In the genomic region with DNA sequence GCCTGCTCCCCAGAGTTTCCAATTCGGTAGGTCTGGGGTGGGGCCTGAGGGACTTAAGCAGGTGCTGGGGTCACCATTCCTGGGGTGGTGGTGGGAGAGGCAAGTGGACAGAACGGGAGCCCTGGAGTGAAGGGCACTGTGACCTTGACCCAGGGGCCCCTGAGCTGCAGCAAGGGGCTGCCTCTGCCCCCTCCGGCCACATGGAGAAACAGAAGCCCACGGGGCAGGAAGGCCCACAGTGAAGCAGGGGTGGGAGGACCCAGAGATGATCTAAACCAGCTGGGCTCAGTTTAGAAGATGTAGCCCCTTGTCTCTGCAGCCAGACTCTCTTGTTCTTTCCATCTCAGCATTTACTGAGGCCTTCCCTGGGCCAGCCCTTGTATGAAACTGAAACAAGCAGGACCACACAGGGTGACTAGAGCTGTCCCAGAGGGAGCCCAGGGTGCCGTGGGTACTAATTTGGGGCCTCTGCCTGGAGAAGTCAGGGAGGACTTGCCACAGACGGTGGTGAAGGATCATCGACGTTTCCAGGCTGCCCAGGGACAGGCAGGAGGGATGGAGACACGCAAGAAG, we compare ENCODE assay signal across 24 cellular contexts. TPM values are rescaled to one million over a fixed set of nuclear protein-coding genes. Genes with fewer than 3 reads are reported as not detected.
"Had no signal": no experiment of that assay in that cellular context is flagged by ENCODE, and none has a peak within 500 bp of the region (broad histone marks: within the 10 kb centered on the region; RNA-seq: fewer than 3 reads in every experiment).

No MANE protein-coding gene starts in this region.

- DNase-seq: activated B cell treated with CpG ODN at 0.5 μM for 24 hours; activated CD4-positive, alpha-beta T cell treated with anti-CD3 and anti-CD28 coated beads for 36 hours; activated CD4-positive, alpha-beta T cell treated with anti-CD3 and anti-CD28 coated beads, Interleukin-2, amount 50 U/mL, for 4 hours; activated CD8-positive, alpha-beta memory T cell treated with anti-CD3 and anti-CD28 coated beads for 24 hours; activated CD8-positive, alpha-beta memory T cell treated with anti-CD3 and anti-CD28 coated beads, Interleukin-2, amount 50 U/mL, for 4 hours; activated naive CD4-positive, alpha-beta T cell; activated naive CD8-positive, alpha-beta T cell treated with anti-CD3 and anti-CD28 coated beads, Interleukin-2, amount 10 ng/mL, durations not matched to agents 7 days and 5 days; activated T-cell treated with anti-CD3 and anti-CD28 coated beads, Interleukin-2, amount 50 U/mL, for 24 hours; amygdala; cortex of kidney; heart right ventricle; left colon; naive thymus-derived CD8-positive, alpha-beta T cell; ovary; stimulated activated CD4-positive, alpha-beta T cell treated with anti-CD3 and anti-CD28 coated beads, Interleukin-4, amount 100 ng/mL, for 24 hours; stimulated activated naive CD8-positive, alpha-beta T cell treated with anti-CD3 and anti-CD28 coated beads, Interleukin-15, amount 100 ng/mL, for 72 hours; T-helper 17 cell; tibial artery had no signal

- H3K27ac ChIP-seq: epithelial cell of prostate, heart right ventricle, neutrophil, ovary, prostate gland, tibial artery had no signal

- H3K27ac Mint-ChIP-seq: activated B cell treated with CpG ODN at 0.5 μM for 24 hours; activated CD4-positive, alpha-beta T cell treated with anti-CD3 and anti-CD28 coated beads for 36 hours; activated naive CD8-positive, alpha-beta T cell treated with anti-CD3 and anti-CD28 coated beads, Interleukin-2, amount 10 ng/mL, durations not matched to agents 7 days and 5 days; activated T-cell treated with anti-CD3 and anti-CD28 coated beads, Interleukin-2, amount 50 U/mL, for 24 hours; activated T-helper 2 cell treated with anti-CD3 and anti-CD28 coated beads, Interferon-gamma antibody, Interleukin-2, Interleukin-4, amounts not matched to agents 10 μg/mL and 5 μg/mL and 100 μg/mL, durations not matched to agents 14 hours and 24 hours and 36 hours; T-helper 17 cell had no signal

- ATAC-seq: activated CD4-positive, alpha-beta T cell treated with anti-CD3 and anti-CD28 coated beads for 36 hours; heart right ventricle; left colon; naive thymus-derived CD8-positive, alpha-beta T cell; stimulated activated naive CD8-positive, alpha-beta T cell treated with anti-CD3 and anti-CD28 coated beads, Interleukin-15, amount 100 ng/mL, for 72 hours; T-helper 17 cell had no signal

- H3K4me1 ChIP-seq: heart right ventricle, prostate gland, tibial artery had no signal

- H3K27me3 ChIP-seq: heart right ventricle, neutrophil, ovary, tibial artery had no signal

- H3K36me3 Mint-ChIP-seq: activated naive CD8-positive, alpha-beta T cell treated with anti-CD3 and anti-CD28 coated beads, Interleukin-2, amount 10 ng/mL, durations not matched to agents 7 days and 5 days; naive thymus-derived CD8-positive, alpha-beta T cell had no signal

- H3K9me3 ChIP-seq: heart right ventricle, neutrophil, ovary, prostate gland, tibial artery had no signal

- H3K27me3 Mint-ChIP-seq: activated B cell treated with CpG ODN at 0.5 μM for 24 hours; activated CD4-positive, alpha-beta T cell treated with anti-CD3 and anti-CD28 coated beads for 36 hours; activated naive CD8-positive, alpha-beta T cell treated with anti-CD3 and anti-CD28 coated beads, Interleukin-2, amount 10 ng/mL, durations not matched to agents 7 days and 5 days; activated T-cell treated with anti-CD3 and anti-CD28 coated beads, Interleukin-2, amount 50 U/mL, for 24 hours; stimulated activated naive CD8-positive, alpha-beta T cell treated with anti-CD3 and anti-CD28 coated beads, Interleukin-15, amount 100 ng/mL, for 72 hours had no signal

- H3K4me3 Mint-ChIP-seq: activated B cell treated with CpG ODN at 0.5 μM for 24 hours; activated CD4-positive, alpha-beta T cell treated with anti-CD3 and anti-CD28 coated beads for 36 hours; activated naive CD8-positive, alpha-beta T cell treated with anti-CD3 and anti-CD28 coated beads, Interleukin-2, amount 10 ng/mL, durations not matched to agents 7 days and 5 days; activated T-cell treated with anti-CD3 and anti-CD28 coated beads, Interleukin-2, amount 50 U/mL, for 24 hours; naive thymus-derived CD8-positive, alpha-beta T cell; stimulated activated naive CD8-positive, alpha-beta T cell treated with anti-CD3 and anti-CD28 coated beads, Interleukin-15, amount 100 ng/mL, for 72 hours; T-helper 17 cell had no signal

- H3K4me3 ChIP-seq: heart right ventricle, lung, ovary, prostate gland, tibial artery had no signal

- H3K9me3 Mint-ChIP-seq: activated B cell treated with CpG ODN at 0.5 μM for 24 hours; activated naive CD8-positive, alpha-beta T cell treated with anti-CD3 and anti-CD28 coated beads, Interleukin-2, amount 10 ng/mL, durations not matched to agents 7 days and 5 days; activated T-cell treated with anti-CD3 and anti-CD28 coated beads, Interleukin-2, amount 50 U/mL, for 24 hours; activated T-helper 2 cell treated with anti-CD3 and anti-CD28 coated beads, Interferon-gamma antibody, Interleukin-2, Interleukin-4, amounts not matched to agents 10 μg/mL and 5 μg/mL and 100 μg/mL, durations not matched to agents 14 hours and 24 hours and 36 hours; naive thymus-derived CD8-positive, alpha-beta T cell; stimulated activated naive CD8-positive, alpha-beta T cell treated with anti-CD3 and anti-CD28 coated beads, Interleukin-15, amount 100 ng/mL, for 72 hours had no signal

- H3K36me3 ChIP-seq: heart right ventricle, neutrophil, ovary, prostate gland, tibial artery had no signal

- H3K4me1 Mint-ChIP-seq: activated B cell treated with CpG ODN at 0.5 μM for 24 hours; activated CD4-positive, alpha-beta T cell treated with anti-CD3 and anti-CD28 coated beads for 36 hours; T-helper 17 cell had no signal

- FAIRE-seq: keratinocyte had no signal

RNA-seq across cellular contexts. Expression of a gene that starts 30.5 kb away (rescaled TPM):
- total RNA-seq: activated CD4-positive, alpha-beta T cell treated with anti-CD3 and anti-CD28 coated beads for 36 hours had no signal
- polyA plus RNA-seq: keratinocyte had no signal
